ENCODE assay signal across 1 cellular context in the genomic region with DNA sequence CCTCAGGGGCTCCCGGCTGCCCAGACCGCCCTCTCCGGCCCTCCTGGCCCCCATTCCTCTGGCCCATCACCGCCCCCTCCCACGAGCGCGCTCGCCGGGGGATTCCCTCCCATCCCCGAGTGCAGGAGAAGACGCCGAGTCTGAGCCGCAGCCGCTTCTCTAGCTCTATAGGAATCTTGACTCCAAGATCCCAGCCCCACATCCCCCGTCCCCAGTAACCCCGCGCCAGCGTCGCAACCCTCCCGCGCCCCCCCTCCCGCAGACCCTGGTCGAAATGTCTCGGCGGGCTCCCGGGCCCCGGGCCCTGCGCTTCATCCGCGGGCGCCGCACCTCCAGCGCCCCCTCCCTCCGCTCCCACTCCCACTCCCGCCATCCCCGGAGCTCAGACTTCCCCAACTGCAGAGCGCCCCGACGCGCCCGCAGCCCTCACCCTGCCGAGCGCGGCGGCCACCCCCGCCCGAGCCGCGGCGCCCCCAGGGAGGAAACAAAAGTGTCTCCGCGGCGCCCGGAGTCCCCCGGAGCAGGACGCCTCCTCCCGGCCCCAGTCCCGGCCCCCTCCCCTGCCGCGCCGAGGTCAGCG.
TF ChIP-seq lines count a peak whose summit lies in the region.

No MANE protein-coding gene starts in this region.

TF ChIP-seq in A549, 52 proteins besides CTCF, POLR2A, EP300 and RAD21 (continued from another document):
- TF ChIP-seq REST (IDR thresholded peaks at IDR 0.05) = no peak
